ENCODE assay signal across 1 cellular context in genomic region chr2:27211943-27212625, GRCh38.
TF ChIP-seq lines count a peak whose summit lies in the region.

ATRAID (plus strand) TSS chr2:27212041; CDS start chr2:27212369, 328 bp downstream.
SLC5A6 (minus strand) TSS chr2:27212268; CDS start chr2:27207650, 4,618 bp downstream.

TF ChIP-seq in K562, 482 proteins besides CTCF, POLR2A, EP300 and RAD21 (continued from another document and continues in another):
- TF ChIP-seq ZBTB33 (CRISPR knock-in tag; IDR thresholded peaks at IDR 0.05) (no peak), MAFF (IDR thresholded peaks at IDR 0.05; ENCODE audit: low read length) (no peak), KDM5B (IDR thresholded peaks at IDR 0.05; ENCODE audit: insufficient replicate concordance, low read depth, low read length) (peak; percentile 93), USF1 (CRISPR knock-in tag; IDR thresholded peaks at IDR 0.05) (no peak), ELF4 (CRISPR knock-in tag; IDR thresholded peaks at IDR 0.05) (no peak), ASH1L (IDR thresholded peaks at IDR 0.05; ENCODE audit: borderline replicate concordance, low read depth, partially characterized antibody) (no peak), GTF2B (IDR thresholded peaks at IDR 0.05; ENCODE audit: extremely low read depth, insufficient read length) (peak; percentile 9), SRSF7 (optimal IDR thresholded peaks at IDR 0.05; ENCODE audit: low read depth, low read length) (no peak), ARID2 (IDR thresholded peaks at IDR 0.05) (no peak), RBM14 (IDR thresholded peaks at IDR 0.05; ENCODE audit: borderline replicate concordance, insufficient read depth, low read depth, low read length) (no peak), NR2C1 (IDR thresholded peaks at IDR 0.05) (peak; percentile 90), NR2C1 (tag; IDR thresholded peaks at IDR 0.05) (peak; percentile 91), SMARCA4 (IDR thresholded peaks at IDR 0.05) (no peak), SRF (CRISPR knock-in tag; IDR thresholded peaks at IDR 0.05) (no peak), DMBX1 (CRISPR knock-in tag; IDR thresholded peaks at IDR 0.05; ENCODE audit: borderline replicate concordance) (no peak), CEBPB (tag; IDR thresholded peaks at IDR 0.05) (no peak), SAP30 (IDR thresholded peaks at IDR 0.05; ENCODE audit: borderline replicate concordance, insufficient read depth, low read depth, low read length, poor library complexity, severe bottlenecking) (peak; percentile 63), PTTG1 (tag; IDR thresholded peaks at IDR 0.05; ENCODE audit: low read depth) (no peak), PHF21A (IDR thresholded peaks at IDR 0.05; ENCODE audit: borderline replicate concordance, low read depth) (no peak), NFE2 (IDR thresholded peaks at IDR 0.05; ENCODE audit: low read depth) (no peak), SNAPC5 (CRISPR knock-in tag; IDR thresholded peaks at IDR 0.05) (no peak), ATF7 (IDR thresholded peaks at IDR 0.05) (peak; percentile 67), LEF1 (IDR thresholded peaks at IDR 0.05) (no peak), TRIM28 (IDR thresholded peaks at IDR 0.05) (no peak), BRD4 (IDR thresholded peaks at IDR 0.05) (peak; percentile 90; the same call in 1 of the 2 replicates), CXXC5 (CRISPR knock-in tag; IDR thresholded peaks at IDR 0.05) (peak; percentile 91), TAL1 (IDR thresholded peaks at IDR 0.05) (no peak), CREBBP (IDR thresholded peaks at IDR 0.05; ENCODE audit: low read depth, low read length) (no peak), FOXO4 (CRISPR knock-in tag; IDR thresholded peaks at IDR 0.05) (no peak), STAT5B (CRISPR knock-in tag; IDR thresholded peaks at IDR 0.05) (no peak), MYNN (IDR thresholded peaks at IDR 0.05) (no peak), MYNN (CRISPR knock-in tag; IDR thresholded peaks at IDR 0.05) (no peak), TFAM (CRISPR knock-in tag; conservative IDR thresholded peaks at IDR 0.05) (no peak), BDP1 (IDR thresholded peaks at IDR 0.05; ENCODE audit: insufficient read depth, insufficient read length) (no peak), ZNF212 (CRISPR knock-in tag; IDR thresholded peaks at IDR 0.05) (no peak), ZNF133 (CRISPR knock-in tag; IDR thresholded peaks at IDR 0.05) (no peak), ZNF584 (CRISPR knock-in tag; IDR thresholded peaks at IDR 0.05; ENCODE audit: low read depth) (no peak), FOXJ2 (tag; IDR thresholded peaks at IDR 0.05) (no peak), HMGXB4 (CRISPR knock-in tag; IDR thresholded peaks at IDR 0.05) (no peak), ZNF696 (CRISPR knock-in tag; conservative IDR thresholded peaks at IDR 0.05) (no peak), RFX5 (IDR thresholded peaks at IDR 0.05; ENCODE audit: low read depth, low read length) (no peak), CGGBP1 (CRISPR knock-in tag; IDR thresholded peaks at IDR 0.05) (no peak), DDX20 (tag; IDR thresholded peaks at IDR 0.05; ENCODE audit: low read depth) (no peak), PREB (CRISPR knock-in tag; IDR thresholded peaks at IDR 0.05) (no peak), MEF2A (IDR thresholded peaks at IDR 0.05; ENCODE audit: control insufficient read depth, low read depth, low read length) (no peak), CCNT2 (IDR thresholded peaks at IDR 0.05; ENCODE audit: borderline replicate concordance, extremely low read depth, insufficient read length, low read depth, low read length) (peak; percentile 77), HES1 (IDR thresholded peaks at IDR 0.05; ENCODE audit: low read depth) (no peak), ZNF407 (IDR thresholded peaks at IDR 0.05; ENCODE audit: low read depth) (no peak), RBM25 (IDR thresholded peaks at IDR 0.05; ENCODE audit: low read depth, low read length, severe bottlenecking) (no peak), ZEB2 (IDR thresholded peaks at IDR 0.05) (0 out of 2 replicates have a peak, but pooled peaks have one; percentile 16), ETS2 (tag; IDR thresholded peaks at IDR 0.05; ENCODE audit: borderline replicate concordance, poor library complexity, severe bottlenecking) (no peak), HNRNPL (IDR thresholded peaks at IDR 0.05; ENCODE audit: low read depth, low read length) (no peak; the same call in 1 of the 2 replicates), ERF (CRISPR knock-in tag; IDR thresholded peaks at IDR 0.05) (no peak), OTX1 (CRISPR knock-in tag; IDR thresholded peaks at IDR 0.05) (no peak), DIDO1 (tag; IDR thresholded peaks at IDR 0.05; ENCODE audit: low read depth) (peak; percentile 15; the same call in 1 of the 2 replicates), ETV6 (IDR thresholded peaks at IDR 0.05; ENCODE audit: borderline replicate concordance in 1 of 2, low read depth in 2 of 2, low read length in 1 of 2) (no peak), ETV6 (CRISPR knock-in tag; IDR thresholded peaks at IDR 0.05; ENCODE audit: borderline replicate concordance) (no peak), SLC30A9 (CRISPR knock-in tag; IDR thresholded peaks at IDR 0.05) (no peak), ZNF561 (CRISPR knock-in tag; conservative IDR thresholded peaks at IDR 0.05) (no peak), ZNF184 (CRISPR knock-in tag; IDR thresholded peaks at IDR 0.05) (no peak), CTBP1 (IDR thresholded peaks at IDR 0.05; ENCODE audit: borderline replicate concordance) (no peak; the same call in 1 of the 2 replicates)
